ENCODE assay signal across 1 cellular context in genomic region chr2:61536723-61537581, GRCh38.
TF ChIP-seq lines count a peak whose summit lies in the region.

No MANE protein-coding gene starts in this region.

TF ChIP-seq in K562, 482 proteins besides CTCF, POLR2A, EP300 and RAD21 (continued from another document):
- no peak for TF ChIP-seq ZNF318 (IDR thresholded peaks at IDR 0.05; ENCODE audit: borderline replicate concordance in 1 of 2, low read depth in 1 of 2)
- peak; percentile 75 for TF ChIP-seq GTF2B (IDR thresholded peaks at IDR 0.05; ENCODE audit: extremely low read depth, insufficient read length)
- TF ChIP-seq NONO (IDR thresholded peaks at IDR 0.05; ENCODE audit: low read depth in 2 of 2, low read length in 1 of 2): no peak
- no peak for TF ChIP-seq PPARD (CRISPR knock-in tag; IDR thresholded peaks at IDR 0.05)
- TF ChIP-seq NFRKB (IDR thresholded peaks at IDR 0.05; ENCODE audit: low read depth): peak; percentile 76
- TF ChIP-seq ZNF699 (CRISPR knock-in tag; IDR thresholded peaks at IDR 0.05; ENCODE audit: insufficient replicate concordance): no peak
- no peak for TF ChIP-seq MED1 (CRISPR knock-in tag; IDR thresholded peaks at IDR 0.05; ENCODE audit: borderline replicate concordance)
- TF ChIP-seq RNF2 (IDR thresholded peaks at IDR 0.05): no peak
- TF ChIP-seq CREM (IDR thresholded peaks at IDR 0.05; ENCODE audit: low read depth): peak; percentile 46; the same call in 1 of the 2 replicates
- TF ChIP-seq PCBP2 (IDR thresholded peaks at IDR 0.05; ENCODE audit: low read depth, low read length, poor library complexity, severe bottlenecking): no peak
- peak in 1 of 2 experiments; percentile 34; a peak in 1 of 4 replicates for TF ChIP-seq ZNF639 (CRISPR knock-in tag; conservative IDR thresholded peaks at IDR 0.05 in 1 of 2, IDR thresholded peaks at IDR 0.05 in 1 of 2)
- 0 out of 2 replicates have a peak, but pooled peaks have one; percentile 5 for TF ChIP-seq KLF6 (CRISPR knock-in tag; IDR thresholded peaks at IDR 0.05; ENCODE audit: borderline replicate concordance)
- TF ChIP-seq ZNF133 (CRISPR knock-in tag; IDR thresholded peaks at IDR 0.05): no peak
- no peak for TF ChIP-seq HBP1 (CRISPR knock-in tag; IDR thresholded peaks at IDR 0.05)
- TF ChIP-seq JUN (IDR thresholded peaks at IDR 0.05; ENCODE audit: borderline replicate concordance, low read depth, low read length): peak; percentile 19; the same call in 1 of the 2 replicates
- no peak for TF ChIP-seq JUN (CRISPR knock-in tag; IDR thresholded peaks at IDR 0.05; ENCODE audit: borderline replicate concordance)
- peak; percentile 85 for TF ChIP-seq EP400 (IDR thresholded peaks at IDR 0.05)
- TF ChIP-seq TSHZ1 (CRISPR knock-in tag; IDR thresholded peaks at IDR 0.05): no peak
- TF ChIP-seq MLX (CRISPR knock-in tag; conservative IDR thresholded peaks at IDR 0.05): no peak
- no peak for TF ChIP-seq ATF1 (CRISPR knock-in tag; IDR thresholded peaks at IDR 0.05)
- 0 out of 2 replicates have a peak, but pooled peaks have one; percentile 24 for TF ChIP-seq ATF1 (tag; IDR thresholded peaks at IDR 0.05)
- TF ChIP-seq ZFP1 (CRISPR knock-in tag; IDR thresholded peaks at IDR 0.05): no peak
- TF ChIP-seq NFYB (IDR thresholded peaks at IDR 0.05; ENCODE audit: extremely low read depth, insufficient read length): no peak
- TF ChIP-seq CREB1 (IDR thresholded peaks at IDR 0.05): 0 out of 2 replicates have a peak, but pooled peaks have one; percentile 33
- TF ChIP-seq CREB1 (CRISPR knock-in tag; IDR thresholded peaks at IDR 0.05): no peak
- peak; percentile 26 for TF ChIP-seq PRDM10 (IDR thresholded peaks at IDR 0.05; ENCODE audit: partially characterized antibody)
- 0 out of 2 replicates have a peak, but pooled peaks have one; percentile 30 for TF ChIP-seq NCOR1 (IDR thresholded peaks at IDR 0.05)
- TF ChIP-seq RAD51 (IDR thresholded peaks at IDR 0.05; ENCODE audit: borderline replicate concordance, low read depth): peak; percentile 80
- no peak for TF ChIP-seq NFIC (IDR thresholded peaks at IDR 0.05)
- TF ChIP-seq BHLHE40 (IDR thresholded peaks at IDR 0.05; ENCODE audit: low read length): peak; percentile 31; the same call in 1 of the 2 replicates
- TF ChIP-seq PHF8 (IDR thresholded peaks at IDR 0.05; ENCODE audit: borderline replicate concordance, low read length): peak; percentile 38; the same call in 1 of the 2 replicates
- no peak for TF ChIP-seq MECOM (CRISPR knock-in tag; IDR thresholded peaks at IDR 0.05)
- peak; percentile 93 for TF ChIP-seq POLR2AphosphoS5 (IDR thresholded peaks at IDR 0.05; ENCODE audit: control insufficient read depth, insufficient read depth, low read depth, low read length)
- TF ChIP-seq CHD1 (IDR thresholded peaks at IDR 0.05; ENCODE audit: low read length): peak; percentile 62
- TF ChIP-seq RCOR1 (IDR thresholded peaks at IDR 0.05; ENCODE audit: borderline replicate concordance in 1 of 2, low read depth in 2 of 2, low read length in 2 of 2): no peak
- TF ChIP-seq POLR2G (IDR thresholded peaks at IDR 0.05; ENCODE audit: low read depth, low read length): peak; percentile 72; the same call in 1 of the 2 replicates
- TF ChIP-seq ARNT (IDR thresholded peaks at IDR 0.05): peak in 1 of 2 experiments; percentile 43; a peak in 1 of 4 replicates
- no peak for TF ChIP-seq ZNF253 (CRISPR knock-in tag; conservative IDR thresholded peaks at IDR 0.05)
- TF ChIP-seq SFPQ (IDR thresholded peaks at IDR 0.05; ENCODE audit: low read depth, low read length): no peak
TF ChIP-seq in K562: peak in this region for 77.
